ENCODE assay signal across 24 cellular contexts in the genomic region with DNA sequence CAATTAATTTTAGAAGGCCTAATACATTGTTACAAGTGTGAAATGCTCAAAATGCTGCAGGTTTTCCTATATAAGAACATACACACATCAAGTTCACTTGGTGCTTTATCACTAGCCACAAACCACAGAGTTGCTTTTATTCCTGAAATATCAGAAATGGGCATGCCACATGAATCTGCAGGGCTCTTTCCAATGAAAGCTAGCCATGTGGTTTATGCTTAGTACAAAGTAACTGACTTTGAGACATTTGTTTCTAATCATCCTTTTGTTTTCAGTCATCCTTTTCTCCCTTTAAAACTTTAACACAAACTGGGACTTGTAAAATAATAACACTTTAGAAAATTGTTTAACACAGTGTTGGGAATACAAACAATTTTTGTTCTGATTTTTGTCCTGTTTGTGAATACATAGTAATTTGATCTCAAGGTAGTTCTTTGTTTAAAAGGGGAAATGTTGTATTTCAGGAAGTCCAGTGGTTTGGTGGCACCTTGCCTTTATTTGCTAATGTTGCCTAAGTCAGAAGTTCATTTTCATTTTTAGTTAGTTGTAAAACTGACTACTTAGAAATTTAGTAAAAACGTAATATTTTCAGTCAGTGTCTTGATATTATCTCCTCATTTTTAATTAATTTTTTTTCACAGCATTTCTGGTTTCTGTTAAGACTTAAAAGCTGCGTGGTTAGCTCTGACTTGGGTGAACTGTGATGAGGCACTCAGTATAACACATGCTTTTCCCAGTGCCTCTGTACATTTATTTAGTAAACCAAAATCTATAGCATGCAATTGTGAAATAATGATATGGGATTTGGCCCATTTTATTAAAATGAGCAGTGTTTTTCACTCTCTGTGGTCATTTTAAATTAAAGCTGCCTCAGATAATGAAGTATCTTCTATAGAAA. TPM values are rescaled to one million over a fixed set of nuclear protein-coding genes. Genes with fewer than 3 reads are reported as not detected.
A peak's percentile ranks its signal among the peaks of the same experiment; 100 is the strongest.
DNase-seq lines count a peak whose midpoint lies in the region; ATAC-seq, FAIRE-seq and TF ChIP-seq lines count a peak whose summit lies in the region.
"Had no signal": no experiment of that assay in that cellular context is flagged by ENCODE, and none has a peak within 500 bp of the region (broad histone marks: within the 10 kb centered on the region; RNA-seq: fewer than 3 reads in every experiment).

No MANE protein-coding gene starts in this region.

- no peak overlapping the region for H3K27ac Mint-ChIP-seq in stimulated activated naive CD8-positive, alpha-beta T cell treated with anti-CD3 and anti-CD28 coated beads, Interleukin-15, amount 100 ng/mL, for 72 hours
- H3K27ac Mint-ChIP-seq in activated T-helper 1 cell treated with anti-CD3 and anti-CD28 coated beads, Interleukin-12 subunit alpha, Interleukin-12 subunit beta, Interleukin-2, Interleukin-4 antibody, amounts not matched to agents 30 ng/mL and 10 ng/mL and 1 ng/mL, durations not matched to agents 14 hours and 24 hours and 36 hours, result no peak overlapping the region
- H3K27ac Mint-ChIP-seq: activated CD8-positive, alpha-beta T cell treated with anti-CD3 and anti-CD28 coated beads, Interleukin-2, amount 10 ng/mL, durations not matched to agents 7 days and 5 days; CD4-positive, alpha-beta memory T cell; natural killer cell; stimulated activated naive CD8-positive, alpha-beta T cell treated with anti-CD3 and anti-CD28 coated beads, Interleukin-15, Interleukin-2, amounts not matched to agents 100 ng/mL and 50 ng/mL, for 24 hours had no signal

- H3K27me3 Mint-ChIP-seq in stimulated activated naive CD8-positive, alpha-beta T cell treated with anti-CD3 and anti-CD28 coated beads, Interleukin-15, amount 100 ng/mL, for 72 hours, result peaks cover 13% of the 10 kb centered on the region
- H3K27me3 Mint-ChIP-seq in activated T-helper 1 cell treated with anti-CD3 and anti-CD28 coated beads, Interleukin-12 subunit alpha, Interleukin-12 subunit beta, Interleukin-2, Interleukin-4 antibody, amounts not matched to agents 30 ng/mL and 10 ng/mL and 1 ng/mL, durations not matched to agents 14 hours and 24 hours and 36 hours (ENCODE audit: insufficient read depth), result peaks cover 8% of the 10 kb centered on the region

- peak; percentile 94 for FAIRE-seq in endometrium (lab: Jason Lieb, UNC)

- H3K36me3 Mint-ChIP-seq in activated T-helper 1 cell treated with anti-CD3 and anti-CD28 coated beads, Interleukin-12 subunit alpha, Interleukin-12 subunit beta, Interleukin-2, Interleukin-4 antibody, amounts not matched to agents 30 ng/mL and 10 ng/mL and 1 ng/mL, durations not matched to agents 14 hours and 24 hours and 36 hours (ENCODE audit: low read depth), result no peaks in the 10 kb centered on the region
- H3K36me3 Mint-ChIP-seq: CD4-positive, alpha-beta memory T cell; natural killer cell had no signal

- no peaks in the 10 kb centered on the region for H3K9me3 ChIP-seq in DND-41 (ENCODE audit: insufficient read depth, low read length, severe bottlenecking)
- H3K9me3 ChIP-seq: right atrium auricular region, transverse colon had no signal

- H3K4me2 ChIP-seq in DND-41 (ENCODE audit: insufficient read depth, low read length) (peak overlapping the region; percentile 30; the same call in 1 of the 2 replicates), KMS-11 (peak overlapping the region; percentile 55)

- ATAC-seq in DND-41 (ENCODE audit: insufficient read depth, low read depth), result peak; percentile 68
- no peak for ATAC-seq in GM18519 (IDR thresholded peaks at IDR 0.05; ENCODE audit: low FRiP score, unreplicated experiment)
- no peak for ATAC-seq in stimulated activated naive CD8-positive, alpha-beta T cell treated with anti-CD3 and anti-CD28 coated beads, Interleukin-15, amount 100 ng/mL, for 72 hours
- ATAC-seq: activated CD8-positive, alpha-beta T cell treated with anti-CD3 and anti-CD28 coated beads, Interleukin-2, amount 10 ng/mL, durations not matched to agents 7 days and 5 days; left colon; natural killer cell had no signal

- H3K27me3 ChIP-seq in DND-41 (ENCODE audit: insufficient read depth, low read length, poor library complexity) (no peaks in the 10 kb centered on the region), KMS-11 (ENCODE audit: insufficient read depth, low read depth) (no peaks in the 10 kb centered on the region)
- H3K27me3 ChIP-seq: right atrium auricular region had no signal

- H3K9ac ChIP-seq in DND-41 (ENCODE audit: low read depth, low read length) (no peak overlapping the region), KMS-11 (no peak overlapping the region)

- DNase-seq in DND-41 (no peak), OCI-M1 (lab: John Stamatoyannopoulos, UW) (peak; percentile 1), DMS 273 treated with DMSO at 0.1 percent for 48 hours (lab: John Stamatoyannopoulos, UW) (no peak)
- DNase-seq in stimulated activated naive CD8-positive, alpha-beta T cell treated with anti-CD3 and anti-CD28 coated beads, Interleukin-15, amount 100 ng/mL, for 72 hours, result no peak
- DNase-seq in activated T-helper 1 cell treated with anti-CD3 and anti-CD28 coated beads, Interleukin-12 subunit alpha, Interleukin-12 subunit beta, Interleukin-2, Interleukin-4 antibody, amounts not matched to agents 30 ng/mL and 10 ng/mL and 1 ng/mL, durations not matched to agents 14 hours and 24 hours and 36 hours (ENCODE audit: low spot score), result no peak
- DNase-seq: activated CD4-positive, alpha-beta T cell treated with anti-CD3 and anti-CD28 coated beads for 1 hour; activated CD8-positive, alpha-beta T cell treated with anti-CD3 and anti-CD28 coated beads, Interleukin-2, amount 10 ng/mL, durations not matched to agents 7 days and 5 days; activated naive CD4-positive, alpha-beta T cell treated with Interleukin-2 at 50 U/mL for 16 hours; CD4-positive, alpha-beta memory T cell; Karpas-422; left colon; midbrain; natural killer cell; NCI-H2171 treated with DMSO at 0.1 percent for 48 hours; NCI-H82; transverse colon had no signal

- H3K4me1 ChIP-seq in DND-41 (ENCODE audit: insufficient read depth, low read length), result peaks cover 22% of the 10 kb centered on the region; the same call in 1 of the 2 replicates
- H3K4me1 ChIP-seq in KMS-11 (ENCODE audit: low read depth, poor library complexity, severe bottlenecking), result peaks cover 21% of the 10 kb centered on the region
- H3K4me1 ChIP-seq: right atrium auricular region, transverse colon had no signal

- H3K27ac ChIP-seq in DND-41 (ENCODE audit: low read length) (peak overlapping the region; percentile 14; the same call in 1 of the 2 replicates), KMS-11 (peak overlapping the region; percentile 28; the same call in 1 of the 2 replicates)
- H3K27ac ChIP-seq: right atrium auricular region, SK-N-MC, transverse colon had no signal

- 0 out of 2 replicates have a peak overlapping the region, but pooled peaks have one; percentile 31 for H2AFZ ChIP-seq in DND-41 (ENCODE audit: low read depth, low read length)
- H2AFZ ChIP-seq in KMS-11 (ENCODE audit: low read depth), result peak overlapping the region; percentile 24

- no peaks in the 10 kb centered on the region for H3K79me2 ChIP-seq in DND-41 (ENCODE audit: insufficient read depth, low read length)
- no peaks in the 10 kb centered on the region for H3K79me2 ChIP-seq in KMS-11 (ENCODE audit: insufficient read depth, low read depth)

- H3K4me1 Mint-ChIP-seq in stimulated activated naive CD8-positive, alpha-beta T cell treated with anti-CD3 and anti-CD28 coated beads, Interleukin-15, amount 100 ng/mL, for 72 hours, result no peaks in the 10 kb centered on the region
- H3K4me1 Mint-ChIP-seq in activated T-helper 1 cell treated with anti-CD3 and anti-CD28 coated beads, Interleukin-12 subunit alpha, Interleukin-12 subunit beta, Interleukin-2, Interleukin-4 antibody, amounts not matched to agents 30 ng/mL and 10 ng/mL and 1 ng/mL, durations not matched to agents 14 hours and 24 hours and 36 hours (ENCODE audit: low read depth), result no peaks in the 10 kb centered on the region
- H3K4me1 Mint-ChIP-seq: CD4-positive, alpha-beta memory T cell; natural killer cell had no signal

- intact Hi-C loops in activated T-helper 1 cell treated with anti-CD3 and anti-CD28 coated beads, Interleukin-12 subunit alpha, Interleukin-12 subunit beta, Interleukin-2, Interleukin-4 antibody, amounts not matched to agents 30 ng/mL and 10 ng/mL and 1 ng/mL, durations not matched to agents 14 hours and 24 hours and 36 hours (cut with micrococcal nuclease), result no loop called here

- H3K4me3 ChIP-seq in DND-41 (ENCODE audit: low read depth in 1 of 2, low read length in 2 of 2) (no peak overlapping the region), KMS-11 (IDR thresholded peaks at IDR 0.05; ENCODE audit: insufficient read depth, low read depth, low read length) (no peak overlapping the region)
- H3K4me3 ChIP-seq: right atrium auricular region, SK-N-MC, transverse colon had no signal

- no peak overlapping the region for H3K4me3 Mint-ChIP-seq in stimulated activated naive CD8-positive, alpha-beta T cell treated with anti-CD3 and anti-CD28 coated beads, Interleukin-15, amount 100 ng/mL, for 72 hours
- H3K4me3 Mint-ChIP-seq in activated T-helper 1 cell treated with anti-CD3 and anti-CD28 coated beads, Interleukin-12 subunit alpha, Interleukin-12 subunit beta, Interleukin-2, Interleukin-4 antibody, amounts not matched to agents 30 ng/mL and 10 ng/mL and 1 ng/mL, durations not matched to agents 14 hours and 24 hours and 36 hours, result no peak overlapping the region
- H3K4me3 Mint-ChIP-seq: activated CD8-positive, alpha-beta T cell treated with anti-CD3 and anti-CD28 coated beads, Interleukin-2, amount 10 ng/mL, durations not matched to agents 7 days and 5 days; CD4-positive, alpha-beta memory T cell; natural killer cell; stimulated activated naive CD8-positive, alpha-beta T cell treated with anti-CD3 and anti-CD28 coated beads, Interleukin-15, Interleukin-2, amounts not matched to agents 100 ng/mL and 50 ng/mL, for 24 hours had no signal

- H3K36me3 ChIP-seq in DND-41 (ENCODE audit: insufficient read depth, low read length) (no peaks in the 10 kb centered on the region), KMS-11 (ENCODE audit: insufficient read depth) (no peaks in the 10 kb centered on the region)
- H3K36me3 ChIP-seq: right atrium auricular region, transverse colon had no signal

- no peaks in the 10 kb centered on the region for H4K20me1 ChIP-seq in DND-41 (ENCODE audit: insufficient read depth, low read length)
- no peaks in the 10 kb centered on the region for H4K20me1 ChIP-seq in KMS-11 (ENCODE audit: insufficient read depth)

- no peak for TF ChIP-seq CTCF in DND-41 (IDR thresholded peaks at IDR 0.05; ENCODE audit: borderline replicate concordance, extremely low read depth, low read length, poor library complexity, severe bottlenecking)
- no peak for TF ChIP-seq CTCF in KMS-11 (conservative IDR thresholded peaks at IDR 0.05; ENCODE audit: low read depth, low read length)

- H3K9me3 Mint-ChIP-seq in stimulated activated naive CD8-positive, alpha-beta T cell treated with anti-CD3 and anti-CD28 coated beads, Interleukin-15, amount 100 ng/mL, for 72 hours, result no peaks in the 10 kb centered on the region
- H3K9me3 Mint-ChIP-seq in activated T-helper 1 cell treated with anti-CD3 and anti-CD28 coated beads, Interleukin-12 subunit alpha, Interleukin-12 subunit beta, Interleukin-2, Interleukin-4 antibody, amounts not matched to agents 30 ng/mL and 10 ng/mL and 1 ng/mL, durations not matched to agents 14 hours and 24 hours and 36 hours, result no peaks in the 10 kb centered on the region
- H3K9me3 Mint-ChIP-seq: stimulated activated naive CD8-positive, alpha-beta T cell treated with anti-CD3 and anti-CD28 coated beads, Interleukin-15, Interleukin-2, amounts not matched to agents 100 ng/mL and 50 ng/mL, for 24 hours had no signal

RNA-seq across cellular contexts. Expression of a gene that starts 18.6 kb away (rescaled TPM):
- total RNA-seq in activated T-helper 1 cell treated with anti-CD3 and anti-CD28 coated beads, Interleukin-12 subunit alpha, Interleukin-12 subunit beta, Interleukin-2, Interleukin-4 antibody, amounts not matched to agents 30 ng/mL and 10 ng/mL and 1 ng/mL, durations not matched to agents 14 hours and 24 hours and 36 hours, result not detected in 2 replicates
- total RNA-seq: activated CD8-positive, alpha-beta T cell treated with anti-CD3 and anti-CD28 coated beads, Interleukin-2, amount 10 ng/mL, durations not matched to agents 7 days and 5 days; CD4-positive, alpha-beta memory T cell; HT-29; natural killer cell; RPMI7951 had no signal
